Comparison of ENCODE assay signal across 2 cellular contexts in the genomic region with DNA sequence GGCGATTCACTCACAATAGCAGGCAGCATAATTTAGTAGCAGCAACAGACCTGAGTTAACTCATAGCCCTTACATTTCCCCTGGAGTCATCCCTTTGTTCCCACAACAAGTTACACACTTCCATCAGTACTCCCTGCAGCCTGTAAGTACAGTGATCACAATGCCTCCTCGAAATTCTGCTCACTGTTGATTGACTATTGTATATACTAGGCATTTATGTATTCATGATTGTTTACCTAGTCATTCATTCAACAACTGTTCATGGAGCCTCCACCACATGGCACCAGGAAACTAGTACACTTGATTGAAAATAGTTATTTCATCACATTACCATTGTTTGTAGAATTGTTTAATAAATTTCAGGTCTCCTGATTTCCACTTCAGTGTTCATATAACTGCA.
TF ChIP-seq lines count a peak whose summit lies in the region.

No MANE protein-coding gene starts in this region.

TF ChIP-seq in A549, 52 proteins besides CTCF, POLR2A, EP300 and RAD21:
- TF ChIP-seq, protein P1, sequence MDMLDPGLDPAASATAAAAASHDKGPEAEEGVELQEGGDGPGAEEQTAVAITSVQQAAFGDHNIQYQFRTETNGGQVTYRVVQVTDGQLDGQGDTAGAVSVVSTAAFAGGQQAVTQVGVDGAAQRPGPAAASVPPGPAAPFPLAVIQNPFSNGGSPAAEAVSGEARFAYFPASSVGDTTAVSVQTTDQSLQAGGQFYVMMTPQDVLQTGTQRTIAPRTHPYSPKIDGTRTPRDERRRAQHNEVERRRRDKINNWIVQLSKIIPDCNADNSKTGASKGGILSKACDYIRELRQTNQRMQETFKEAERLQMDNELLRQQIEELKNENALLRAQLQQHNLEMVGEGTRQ (IDR thresholded peaks at IDR 0.05) = no peak
- TF ChIP-seq, protein P2, sequence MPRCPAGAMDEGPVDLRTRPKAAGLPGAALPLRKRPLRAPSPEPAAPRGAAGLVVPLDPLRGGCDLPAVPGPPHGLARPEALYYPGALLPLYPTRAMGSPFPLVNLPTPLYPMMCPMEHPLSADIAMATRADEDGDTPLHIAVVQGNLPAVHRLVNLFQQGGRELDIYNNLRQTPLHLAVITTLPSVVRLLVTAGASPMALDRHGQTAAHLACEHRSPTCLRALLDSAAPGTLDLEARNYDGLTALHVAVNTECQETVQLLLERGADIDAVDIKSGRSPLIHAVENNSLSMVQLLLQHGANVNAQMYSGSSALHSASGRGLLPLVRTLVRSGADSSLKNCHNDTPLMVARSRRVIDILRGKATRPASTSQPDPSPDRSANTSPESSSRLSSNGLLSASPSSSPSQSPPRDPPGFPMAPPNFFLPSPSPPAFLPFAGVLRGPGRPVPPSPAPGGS (IDR thresholded peaks at IDR 0.05) = no peak
- TF ChIP-seq RFX5 (IDR thresholded peaks at IDR 0.05) (no peak), GATA3 (IDR thresholded peaks at IDR 0.05; ENCODE audit: borderline replicate concordance) (no peak), MAFK (IDR thresholded peaks at IDR 0.05; ENCODE audit: partially characterized antibody) (no peak), RCOR1 (IDR thresholded peaks at IDR 0.05; ENCODE audit: low read depth, low read length) (no peak), KDM5A (IDR thresholded peaks at IDR 0.05) (no peak), BHLHE40 (IDR thresholded peaks at IDR 0.05; ENCODE audit: low read depth, low read length) (no peak), POLR2AphosphoS2 (conservative IDR thresholded peaks at IDR 0.05; ENCODE audit: low read length) (no peak), JUN (IDR thresholded peaks at IDR 0.05) (no peak), HOXA7 (CRISPR knock-in tag; IDR thresholded peaks at IDR 0.05) (no peak), HOXB5 (CRISPR knock-in tag; IDR thresholded peaks at IDR 0.05) (no peak), CHD4 (IDR thresholded peaks at IDR 0.05; ENCODE audit: borderline replicate concordance) (no peak), ZFP36 (IDR thresholded peaks at IDR 0.05; ENCODE audit: borderline replicate concordance, partially characterized antibody) (no peak), PHF8 (IDR thresholded peaks at IDR 0.05; ENCODE audit: borderline replicate concordance, low read depth) (no peak), FOXS1 (CRISPR knock-in tag; IDR thresholded peaks at IDR 0.05) (no peak), NR3C1 (IDR thresholded peaks at IDR 0.05) (no peak)
- TF ChIP-seq, protein P3, sequence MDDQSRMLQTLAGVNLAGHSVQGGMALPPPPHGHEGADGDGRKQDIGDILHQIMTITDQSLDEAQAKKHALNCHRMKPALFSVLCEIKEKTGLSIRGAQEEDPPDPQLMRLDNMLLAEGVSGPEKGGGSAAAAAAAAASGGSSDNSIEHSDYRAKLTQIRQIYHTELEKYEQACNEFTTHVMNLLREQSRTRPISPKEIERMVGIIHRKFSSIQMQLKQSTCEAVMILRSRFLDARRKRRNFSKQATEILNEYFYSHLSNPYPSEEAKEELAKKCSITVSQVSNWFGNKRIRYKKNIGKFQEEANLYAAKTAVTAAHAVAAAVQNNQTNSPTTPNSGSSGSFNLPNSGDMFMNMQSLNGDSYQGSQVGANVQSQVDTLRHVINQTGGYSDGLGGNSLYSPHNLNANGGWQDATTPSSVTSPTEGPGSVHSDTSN (IDR thresholded peaks at IDR 0.05) = no peak
- TF ChIP-seq, protein P4, sequence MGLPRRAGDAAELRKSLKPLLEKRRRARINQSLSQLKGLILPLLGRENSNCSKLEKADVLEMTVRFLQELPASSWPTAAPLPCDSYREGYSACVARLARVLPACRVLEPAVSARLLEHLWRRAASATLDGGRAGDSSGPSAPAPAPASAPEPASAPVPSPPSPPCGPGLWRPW (IDR thresholded peaks at IDR 0.05) = no peak

TF ChIP-seq in GM23338, 12 proteins besides CTCF, POLR2A, EP300 and RAD21 (continued from another document):
- TF ChIP-seq, protein P5, sequence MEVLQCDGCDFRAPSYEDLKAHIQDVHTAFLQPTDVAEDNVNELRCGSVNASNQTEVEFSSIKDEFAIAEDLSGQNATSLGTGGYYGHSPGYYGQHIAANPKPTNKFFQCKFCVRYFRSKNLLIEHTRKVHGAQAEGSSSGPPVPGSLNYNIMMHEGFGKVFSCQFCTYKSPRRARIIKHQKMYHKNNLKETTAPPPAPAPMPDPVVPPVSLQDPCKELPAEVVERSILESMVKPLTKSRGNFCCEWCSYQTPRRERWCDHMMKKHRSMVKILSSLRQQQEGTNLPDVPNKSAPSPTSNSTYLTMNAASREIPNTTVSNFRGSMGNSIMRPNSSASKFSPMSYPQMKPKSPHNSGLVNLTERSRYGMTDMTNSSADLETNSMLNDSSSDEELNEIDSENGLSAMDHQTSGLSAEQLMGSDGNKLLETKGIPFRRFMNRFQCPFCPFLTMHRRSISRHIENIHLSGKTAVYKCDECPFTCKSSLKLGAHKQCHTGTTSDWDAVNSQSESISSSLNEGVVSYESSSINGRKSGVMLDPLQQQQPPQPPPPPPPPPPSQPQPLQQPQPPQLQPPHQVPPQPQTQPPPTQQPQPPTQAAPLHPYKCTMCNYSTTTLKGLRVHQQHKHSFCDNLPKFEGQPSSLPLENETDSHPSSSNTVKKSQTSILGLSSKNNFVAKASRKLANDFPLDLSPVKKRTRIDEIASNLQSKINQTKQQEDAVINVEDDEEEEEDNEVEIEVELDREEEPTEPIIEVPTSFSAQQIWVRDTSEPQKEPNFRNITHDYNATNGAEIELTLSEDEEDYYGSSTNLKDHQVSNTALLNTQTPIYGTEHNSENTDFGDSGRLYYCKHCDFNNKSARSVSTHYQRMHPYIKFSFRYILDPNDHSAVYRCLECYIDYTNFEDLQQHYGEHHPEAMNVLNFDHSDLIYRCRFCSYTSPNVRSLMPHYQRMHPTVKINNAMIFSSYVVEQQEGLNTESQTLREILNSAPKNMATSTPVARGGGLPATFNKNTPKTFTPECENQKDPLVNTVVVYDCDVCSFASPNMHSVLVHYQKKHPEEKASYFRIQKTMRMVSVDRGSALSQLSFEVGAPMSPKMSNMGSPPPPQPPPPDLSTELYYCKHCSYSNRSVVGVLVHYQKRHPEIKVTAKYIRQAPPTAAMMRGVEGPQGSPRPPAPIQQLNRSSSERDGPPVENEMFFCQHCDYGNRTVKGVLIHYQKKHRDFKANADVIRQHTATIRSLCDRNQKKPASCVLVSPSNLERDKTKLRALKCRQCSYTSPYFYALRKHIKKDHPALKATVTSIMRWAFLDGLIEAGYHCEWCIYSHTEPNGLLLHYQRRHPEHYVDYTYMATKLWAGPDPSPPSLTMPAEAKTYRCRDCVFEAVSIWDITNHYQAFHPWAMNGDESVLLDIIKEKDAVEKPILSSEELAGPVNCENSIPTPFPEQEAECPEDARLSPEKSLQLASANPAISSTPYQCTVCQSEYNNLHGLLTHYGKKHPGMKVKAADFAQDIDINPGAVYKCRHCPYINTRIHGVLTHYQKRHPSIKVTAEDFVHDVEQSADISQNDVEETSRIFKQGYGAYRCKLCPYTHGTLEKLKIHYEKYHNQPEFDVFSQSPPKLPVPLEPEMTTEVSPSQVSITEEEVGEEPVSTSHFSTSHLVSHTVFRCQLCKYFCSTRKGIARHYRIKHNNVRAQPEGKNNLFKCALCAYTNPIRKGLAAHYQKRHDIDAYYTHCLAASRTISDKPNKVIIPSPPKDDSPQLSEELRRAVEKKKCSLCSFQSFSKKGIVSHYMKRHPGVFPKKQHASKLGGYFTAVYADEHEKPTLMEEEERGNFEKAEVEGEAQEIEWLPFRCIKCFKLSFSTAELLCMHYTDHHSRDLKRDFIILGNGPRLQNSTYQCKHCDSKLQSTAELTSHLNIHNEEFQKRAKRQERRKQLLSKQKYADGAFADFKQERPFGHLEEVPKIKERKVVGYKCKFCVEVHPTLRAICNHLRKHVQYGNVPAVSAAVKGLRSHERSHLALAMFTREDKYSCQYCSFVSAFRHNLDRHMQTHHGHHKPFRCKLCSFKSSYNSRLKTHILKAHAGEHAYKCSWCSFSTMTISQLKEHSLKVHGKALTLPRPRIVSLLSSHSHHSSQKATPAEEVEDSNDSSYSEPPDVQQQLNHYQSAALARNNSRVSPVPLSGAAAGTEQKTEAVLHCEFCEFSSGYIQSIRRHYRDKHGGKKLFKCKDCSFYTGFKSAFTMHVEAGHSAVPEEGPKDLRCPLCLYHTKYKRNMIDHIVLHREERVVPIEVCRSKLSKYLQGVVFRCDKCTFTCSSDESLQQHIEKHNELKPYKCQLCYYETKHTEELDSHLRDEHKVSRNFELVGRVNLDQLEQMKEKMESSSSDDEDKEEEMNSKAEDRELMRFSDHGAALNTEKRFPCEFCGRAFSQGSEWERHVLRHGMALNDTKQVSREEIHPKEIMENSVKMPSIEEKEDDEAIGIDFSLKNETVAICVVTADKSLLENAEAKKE (CRISPR knock-in tag; IDR thresholded peaks at IDR 0.05) = no peak
- TF ChIP-seq NANOG (IDR thresholded peaks at IDR 0.05; ENCODE audit: borderline replicate concordance) = no peak
- TF ChIP-seq, protein P6, sequence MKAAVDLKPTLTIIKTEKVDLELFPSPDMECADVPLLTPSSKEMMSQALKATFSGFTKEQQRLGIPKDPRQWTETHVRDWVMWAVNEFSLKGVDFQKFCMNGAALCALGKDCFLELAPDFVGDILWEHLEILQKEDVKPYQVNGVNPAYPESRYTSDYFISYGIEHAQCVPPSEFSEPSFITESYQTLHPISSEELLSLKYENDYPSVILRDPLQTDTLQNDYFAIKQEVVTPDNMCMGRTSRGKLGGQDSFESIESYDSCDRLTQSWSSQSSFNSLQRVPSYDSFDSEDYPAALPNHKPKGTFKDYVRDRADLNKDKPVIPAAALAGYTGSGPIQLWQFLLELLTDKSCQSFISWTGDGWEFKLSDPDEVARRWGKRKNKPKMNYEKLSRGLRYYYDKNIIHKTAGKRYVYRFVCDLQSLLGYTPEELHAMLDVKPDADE (IDR thresholded peaks at IDR 0.05) = no peak
- TF ChIP-seq, protein P7, sequence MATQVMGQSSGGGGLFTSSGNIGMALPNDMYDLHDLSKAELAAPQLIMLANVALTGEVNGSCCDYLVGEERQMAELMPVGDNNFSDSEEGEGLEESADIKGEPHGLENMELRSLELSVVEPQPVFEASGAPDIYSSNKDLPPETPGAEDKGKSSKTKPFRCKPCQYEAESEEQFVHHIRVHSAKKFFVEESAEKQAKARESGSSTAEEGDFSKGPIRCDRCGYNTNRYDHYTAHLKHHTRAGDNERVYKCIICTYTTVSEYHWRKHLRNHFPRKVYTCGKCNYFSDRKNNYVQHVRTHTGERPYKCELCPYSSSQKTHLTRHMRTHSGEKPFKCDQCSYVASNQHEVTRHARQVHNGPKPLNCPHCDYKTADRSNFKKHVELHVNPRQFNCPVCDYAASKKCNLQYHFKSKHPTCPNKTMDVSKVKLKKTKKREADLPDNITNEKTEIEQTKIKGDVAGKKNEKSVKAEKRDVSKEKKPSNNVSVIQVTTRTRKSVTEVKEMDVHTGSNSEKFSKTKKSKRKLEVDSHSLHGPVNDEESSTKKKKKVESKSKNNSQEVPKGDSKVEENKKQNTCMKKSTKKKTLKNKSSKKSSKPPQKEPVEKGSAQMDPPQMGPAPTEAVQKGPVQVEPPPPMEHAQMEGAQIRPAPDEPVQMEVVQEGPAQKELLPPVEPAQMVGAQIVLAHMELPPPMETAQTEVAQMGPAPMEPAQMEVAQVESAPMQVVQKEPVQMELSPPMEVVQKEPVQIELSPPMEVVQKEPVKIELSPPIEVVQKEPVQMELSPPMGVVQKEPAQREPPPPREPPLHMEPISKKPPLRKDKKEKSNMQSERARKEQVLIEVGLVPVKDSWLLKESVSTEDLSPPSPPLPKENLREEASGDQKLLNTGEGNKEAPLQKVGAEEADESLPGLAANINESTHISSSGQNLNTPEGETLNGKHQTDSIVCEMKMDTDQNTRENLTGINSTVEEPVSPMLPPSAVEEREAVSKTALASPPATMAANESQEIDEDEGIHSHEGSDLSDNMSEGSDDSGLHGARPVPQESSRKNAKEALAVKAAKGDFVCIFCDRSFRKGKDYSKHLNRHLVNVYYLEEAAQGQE (IDR thresholded peaks at IDR 0.05; ENCODE audit: unreplicated experiment) = no peak
